18 cellular contexts compared by ENCODE assay signal in the genomic region with DNA sequence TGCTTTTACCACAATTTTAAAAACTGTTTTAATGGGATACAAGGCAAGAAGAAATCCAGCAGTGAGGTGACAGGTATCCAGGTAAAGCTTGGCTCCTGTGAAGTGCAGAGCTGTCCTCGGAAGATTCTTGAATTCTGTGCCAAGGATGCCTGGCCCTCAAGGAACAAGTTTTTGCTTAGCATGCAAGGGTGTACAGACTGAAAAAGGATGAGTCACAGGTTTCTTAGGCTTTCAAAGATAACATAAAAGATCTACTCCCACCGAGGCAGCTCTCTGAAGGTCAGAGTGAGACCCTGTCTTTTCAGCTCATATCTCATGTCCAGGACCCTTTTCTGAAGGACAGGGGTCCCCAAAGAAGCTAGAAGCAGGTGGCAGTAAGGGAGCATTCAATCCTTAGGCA.
A peak's percentile ranks its signal among the peaks of the same experiment; 100 is the strongest.
DNase-seq lines count a peak whose midpoint lies in the region; ATAC-seq and TF ChIP-seq lines count a peak whose summit lies in the region.
"Had no signal": no experiment of that assay in that cellular context is flagged by ENCODE, and none has a peak within 500 bp of the region (broad histone marks: within the 10 kb centered on the region; RNA-seq: fewer than 3 reads in every experiment).

No MANE protein-coding gene starts in this region.

- H3F3A ChIP-seq in GM23248 (ENCODE audit: insufficient read depth): no peaks in the 10 kb centered on the region

- BruUV-seq in mammary epithelial cell (replicated peaks; lab: Mats Ljungman, UMichigan): no TSS peak

- POLR2A ChIA-PET in activated CD4-positive, alpha-beta memory T cell treated with anti-CD3 and anti-CD28 coated beads, Interleukin-2, amount 10 ng/mL, durations not matched to agents 7 days and 5 days (lab: Charles Lee): no interaction called here

- peaks cover 8% of the 10 kb centered on the region for H3K4me1 ChIP-seq in GM23248 (ENCODE audit: insufficient read depth)
- H3K4me1 ChIP-seq in RWPE2 (ENCODE audit: insufficient read depth, poor library complexity, severe bottlenecking): no peaks in the 10 kb centered on the region
- peaks cover 3% of the 10 kb centered on the region for H3K4me1 ChIP-seq in mammary epithelial cell (ENCODE audit: insufficient read depth, low read length)
- H3K4me1 ChIP-seq in SJCRH30: 0 out of 2 replicates have a peak, but pooled peaks cover 5% of the 10 kb centered on the region

- H3K4me3 ChIP-seq in GM23248 (no peak overlapping the region), RWPE2 (ENCODE audit: severe bottlenecking) (no peak overlapping the region), mammary epithelial cell (replicated peaks in 1 of 3; ENCODE audit: insufficient read depth in 1 of 3, low read depth in 2 of 3, low read length in 3 of 3) (no peak overlapping the region), SJCRH30 (no peak overlapping the region)

- H4K20me1 ChIP-seq in GM23248 (ENCODE audit: insufficient read depth) (no peaks in the 10 kb centered on the region; the same call in 1 of the 2 replicates), mammary epithelial cell (ENCODE audit: insufficient read depth, low read length) (no peaks in the 10 kb centered on the region)

- H3K36me3 Mint-ChIP-seq in activated CD4-positive, alpha-beta memory T cell treated with anti-CD3 and anti-CD28 coated beads, Interleukin-2, amount 10 ng/mL, durations not matched to agents 7 days and 5 days (ENCODE audit: low read depth): peaks cover 5% of the 10 kb centered on the region

- dilution Hi-C loops in mammary epithelial cell (cut with HindIII; ENCODE audit: low sequenced_read_pairs): no loop called here

- H3K4me3 Mint-ChIP-seq in activated CD4-positive, alpha-beta memory T cell treated with anti-CD3 and anti-CD28 coated beads, Interleukin-2, amount 10 ng/mL, durations not matched to agents 7 days and 5 days: no peak overlapping the region
- H3K4me3 Mint-ChIP-seq: CD4-positive, CD25-positive, alpha-beta regulatory T cell; HFFc6 had no signal

- ATAC-seq in RWPE2 (ENCODE audit: low read depth): peak; percentile 34; the same call in 1 of the 3 replicates
- no peak for ATAC-seq in HG02981 (IDR thresholded peaks at IDR 0.05; ENCODE audit: unreplicated experiment)
- ATAC-seq in GM18870 (IDR thresholded peaks at IDR 0.05; ENCODE audit: unreplicated experiment): no peak

- H3K9ac ChIP-seq in GM23248 (no peak overlapping the region), mammary epithelial cell (ENCODE audit: insufficient read depth, low read length) (no peak overlapping the region)

- H3K9me2 ChIP-seq in GM23248 (ENCODE audit: insufficient read depth): no peaks in the 10 kb centered on the region

- H2AFZ ChIP-seq in GM23248 (no peak overlapping the region), mammary epithelial cell (ENCODE audit: low read depth, low read length) (no peak overlapping the region)

- H3K27me3 ChIP-seq in GM23248 (replicated peaks; ENCODE audit: insufficient read depth): no peaks in the 10 kb centered on the region
- H3K27me3 ChIP-seq in RWPE2 (ENCODE audit: insufficient read depth, poor library complexity, severe bottlenecking): no peaks in the 10 kb centered on the region
- H3K27me3 ChIP-seq in mammary epithelial cell (ENCODE audit: insufficient read depth, low read length): no peaks in the 10 kb centered on the region
- no peaks in the 10 kb centered on the region for H3K27me3 ChIP-seq in SJCRH30

- no peak overlapping the region for H3K4me2 ChIP-seq in GM23248 (ENCODE audit: unreplicated experiment)
- H3K4me2 ChIP-seq in mammary epithelial cell (ENCODE audit: insufficient read depth, low read depth, low read length): no peak overlapping the region

- 95% methylated on average over 2 of the region's 2 CpGs for WGBS in GM23248 (ENCODE audit: low coverage in 1 of 2, low lambda C conversion rate in 2 of 2, missing lambda C conversion rate in 2 of 2), 2 experiments
- WGBS in mammary epithelial cell (ENCODE audit: low coverage, missing lambda C conversion rate): 36% methylated on average over 2 of the region's 2 CpGs

- TF ChIP-seq CTCF in RWPE2 (IDR thresholded peaks at IDR 0.05; ENCODE audit: poor library complexity, severe bottlenecking) (no peak), mammary epithelial cell (conservative IDR thresholded peaks at IDR 0.05 in 1 of 2, IDR thresholded peaks at IDR 0.05 in 1 of 2; ENCODE audit: extremely low read depth in 1 of 2, insufficient read depth in 1 of 2, low read depth in 1 of 2, low read length in 2 of 2) (no peak)

- peak; percentile 16 for DNase-seq in GM23248
- no peak for DNase-seq in RWPE2 (ENCODE audit: low spot score)
- DNase-seq in mammary epithelial cell: peak; percentile 11
- DNase-seq in iris pigment epithelial cell (ENCODE audit: low read depth): peak; percentile 38
- DNase-seq in SJCRH30: no peak
- no peak for DNase-seq in activated CD4-positive, alpha-beta memory T cell treated with anti-CD3 and anti-CD28 coated beads, Interleukin-2, amount 10 ng/mL, durations not matched to agents 7 days and 5 days
- DNase-seq: ACHN; CD4-positive, CD25-positive, alpha-beta regulatory T cell; DMS79; GF-D8; HFFc6; KG1; NCI-H187 treated with DMSO at 0.1 percent for 48 hours; NCI-H510A; SHP77 treated with DMSO at 0.1 percent for 48 hours had no signal

- no peaks in the 10 kb centered on the region for H3K9me3 ChIP-seq in GM23248 (ENCODE audit: low read depth)
- peaks cover 4% of the 10 kb centered on the region for H3K9me3 ChIP-seq in RWPE2 (ENCODE audit: severe bottlenecking)
- H3K9me3 ChIP-seq in mammary epithelial cell (replicated peaks; ENCODE audit: insufficient read depth, low read length): no peaks in the 10 kb centered on the region
- peaks cover 16% of the 10 kb centered on the region for H3K9me3 ChIP-seq in SJCRH30 (replicated peaks)

- no peaks in the 10 kb centered on the region for H3K9me3 Mint-ChIP-seq in activated CD4-positive, alpha-beta memory T cell treated with anti-CD3 and anti-CD28 coated beads, Interleukin-2, amount 10 ng/mL, durations not matched to agents 7 days and 5 days

- H3K27me3 Mint-ChIP-seq in activated CD4-positive, alpha-beta memory T cell treated with anti-CD3 and anti-CD28 coated beads, Interleukin-2, amount 10 ng/mL, durations not matched to agents 7 days and 5 days: no peaks in the 10 kb centered on the region
- H3K27me3 Mint-ChIP-seq: CD4-positive, CD25-positive, alpha-beta regulatory T cell had no signal

- CTCF ChIA-PET in mammary epithelial cell (lab: Charles Lee; ENCODE audit: low non-redundant PET): no interaction called here
- CTCF ChIA-PET in activated CD4-positive, alpha-beta memory T cell treated with anti-CD3 and anti-CD28 coated beads, Interleukin-2, amount 10 ng/mL, durations not matched to agents 7 days and 5 days (lab: Charles Lee): no interaction called here

- 0 out of 2 replicates have a peak, but pooled peaks cover 2% of the 10 kb centered on the region for H3K36me3 ChIP-seq in GM23248 (ENCODE audit: low read depth)
- H3K36me3 ChIP-seq in RWPE2 (ENCODE audit: low read depth): peaks cover 23% of the 10 kb centered on the region
- H3K36me3 ChIP-seq in mammary epithelial cell (ENCODE audit: insufficient read depth, low read length): peaks cover 3% of the 10 kb centered on the region
- peaks cover 33% of the 10 kb centered on the region for H3K36me3 ChIP-seq in SJCRH30

- H3K27ac Mint-ChIP-seq in activated CD4-positive, alpha-beta memory T cell treated with anti-CD3 and anti-CD28 coated beads, Interleukin-2, amount 10 ng/mL, durations not matched to agents 7 days and 5 days: no peak overlapping the region
- H3K27ac Mint-ChIP-seq: HFFc6 had no signal

- H3K27ac ChIP-seq in GM23248 (no peak overlapping the region), RWPE2 (ENCODE audit: poor library complexity, severe bottlenecking) (no peak overlapping the region), mammary epithelial cell (ENCODE audit: insufficient read depth, low read depth, low read length) (no peak overlapping the region), SJCRH30 (no peak overlapping the region)
- H3K27ac ChIP-seq: HL-60 had no signal

- in situ Hi-C loops in GM23248 (cut with MboI) (no loop called here), mammary epithelial cell (cut with MboI; ENCODE audit: low sequenced_read_pairs in 2 of 2) (no loop called here)

- intact Hi-C loops in mammary epithelial cell (cut with micrococcal nuclease): no loop called here

- H3K79me2 ChIP-seq in GM23248 (ENCODE audit: insufficient read depth) (peaks cover 48% of the 10 kb centered on the region), mammary epithelial cell (ENCODE audit: insufficient read depth, low read length) (no peaks in the 10 kb centered on the region)

- no peaks in the 10 kb centered on the region for H3K4me1 Mint-ChIP-seq in activated CD4-positive, alpha-beta memory T cell treated with anti-CD3 and anti-CD28 coated beads, Interleukin-2, amount 10 ng/mL, durations not matched to agents 7 days and 5 days

Comparison
In these comparisons a context has a peak if more than half of its experiments do, and no peak if none do; other contexts are left out.
1. DNase-seq: peak in GM23248 (single experiment), mammary epithelial cell (single experiment) and iris pigment epithelial cell (single experiment); none in RWPE2 (single experiment), SJCRH30 (0 of 2) and activated CD4-positive, alpha-beta memory T cell treated with anti-CD3 and anti-CD28 coated beads, Interleukin-2, amount 10 ng/mL, durations not matched to agents 7 days and 5 days (single experiment).